8 cellular contexts compared by ENCODE assay signal in the genomic region with DNA sequence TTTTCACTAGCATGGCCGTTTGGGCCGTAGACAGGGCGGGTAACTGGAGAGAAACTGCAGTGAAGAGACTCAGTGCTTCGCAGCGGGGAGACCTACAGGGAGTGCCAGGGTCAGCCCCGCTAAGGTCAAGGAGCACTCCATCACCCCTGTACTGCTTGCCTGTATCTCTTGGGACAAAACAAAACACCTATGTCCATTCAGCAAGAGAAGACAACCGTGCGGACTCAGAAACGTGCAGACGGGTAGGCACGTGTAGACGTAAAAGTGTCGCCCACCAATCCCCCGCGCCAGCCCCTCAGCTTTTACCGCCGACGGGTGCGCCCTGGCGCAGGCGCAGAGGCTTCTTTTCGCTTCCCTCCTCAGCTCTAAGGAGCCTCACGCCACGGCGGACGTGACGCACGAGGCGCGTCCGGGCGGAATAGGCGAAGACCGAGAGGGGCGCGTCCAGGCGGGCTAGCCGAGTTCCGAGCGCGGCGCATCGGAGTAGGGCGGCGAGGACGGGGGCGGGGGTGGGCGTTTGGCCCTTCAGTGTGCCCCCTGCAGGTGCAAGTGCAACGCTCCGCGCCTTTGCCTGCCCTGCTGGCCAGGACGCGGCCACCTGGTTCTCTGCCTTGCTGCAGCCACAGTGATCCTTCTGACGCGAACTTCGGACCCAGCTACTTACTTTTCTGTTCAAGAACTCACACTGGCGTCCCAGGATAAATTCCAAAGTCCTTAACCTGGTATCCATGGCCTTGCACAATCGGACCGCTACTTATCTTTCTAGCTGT. TPM values are rescaled to one million over a fixed set of nuclear protein-coding genes. Genes with fewer than 3 reads are reported as not detected.
DNase-seq lines count a peak whose midpoint lies in the region; ATAC-seq and TF ChIP-seq lines count a peak whose summit lies in the region.

No MANE protein-coding gene starts in this region.

- H3K9me3 ChIP-seq in colonic mucosa = no peaks in the 10 kb centered on the region

- peak overlapping the region; percentile 57 to 80 for H3K9ac ChIP-seq in colonic mucosa (ENCODE audit: low read depth in 2 of 2, low read length in 2 of 2)

- intact Hi-C loops in colonic mucosa (cut with DNase I) = no loop called here

- DNase-seq in NCI-H524 (lab: John Stamatoyannopoulos, UW) = peak; percentile 96 to 99
- DNase-seq in activated CD4-positive, alpha-beta T cell treated with anti-CD3 and anti-CD28 coated beads for 48 hours = peak; percentile 97
- DNase-seq in colonic mucosa = peak; percentile 95
- DNase-seq in left kidney (ENCODE audit: low read depth, low spot score) = peak; percentile 99
- peak; percentile 96 for DNase-seq in stimulated activated CD4-positive, alpha-beta T cell treated with anti-CD3 and anti-CD28 coated beads, Interleukin-1b, Interleukin-23, amount 100 ng/mL, for 48 hours

- H3K36me3 ChIP-seq in colonic mucosa = no peaks in the 10 kb centered on the region

- ATAC-seq in GM19324 (IDR thresholded peaks at IDR 0.05; ENCODE audit: low FRiP score, unreplicated experiment) (peak; percentile 66), HG03460 (IDR thresholded peaks at IDR 0.05; ENCODE audit: unreplicated experiment) (peak; percentile 47)

- peak overlapping the region; percentile 42 for H3K4me3 ChIP-seq in colonic mucosa

- no peaks in the 10 kb centered on the region for H3K27me3 ChIP-seq in colonic mucosa

- peaks cover 8% of the 10 kb centered on the region for H3K4me1 ChIP-seq in colonic mucosa

- H3K27ac ChIP-seq in C4-2B = peak overlapping the region; percentile 80
- H3K27ac ChIP-seq in colonic mucosa = peak overlapping the region; percentile 80

- TF ChIP-seq CTCF in C4-2B (conservative IDR thresholded peaks at IDR 0.05) (peak; percentile 47), colonic mucosa (IDR thresholded peaks at IDR 0.05) (peak; percentile 44)

RNA-seq across cellular contexts. Expression of a gene that starts 3.3 kb away (rescaled TPM):
- total RNA-seq in colonic mucosa = 10 to 100 TPM; 26.3 to 43.9 TPM

Comparison
In these comparisons a context has a peak if more than half of its experiments do, and no peak if none do; other contexts are left out.
1. Peak in every context shown above with its lines: DNase-seq, ATAC-seq, H3K4me3 ChIP-seq and H3K27ac ChIP-seq.